Comparison of ENCODE assay signal across 15 cellular contexts in genomic region chr3:15303728-15304127, GRCh38. TPM values are rescaled to one million over a fixed set of nuclear protein-coding genes. Genes with fewer than 3 reads are reported as not detected.
DNase-seq lines count a peak whose midpoint lies in the region; ATAC-seq and TF ChIP-seq lines count a peak whose summit lies in the region.
"Had no signal": no experiment of that assay in that cellular context is flagged by ENCODE, and none has a peak within 500 bp of the region (broad histone marks: within the 10 kb centered on the region; RNA-seq: fewer than 3 reads in every experiment).

No MANE protein-coding gene starts in this region.

- H3K9me3 ChIP-seq in vagina = no peaks in the 10 kb centered on the region
- H3K9me3 ChIP-seq: breast epithelium, tibial artery had no signal

- no peak overlapping the region for H3K27ac ChIP-seq in vagina
- H3K27ac ChIP-seq: breast epithelium, tibial artery had no signal

- TF ChIP-seq POLR2A in vagina (IDR thresholded peaks at IDR 0.05) = no peak

- TF ChIP-seq CTCF in vagina (IDR thresholded peaks at IDR 0.05) = no peak

- no peak for DNase-seq in activated T-cell treated with anti-CD3 and anti-CD28 coated beads, Interleukin-2, amount 50 U/mL, for 72 hours
- no peak for DNase-seq in activated T-cell treated with anti-CD3 and anti-CD28 coated beads, Interleukin-2, amount 50 U/mL, for 48 hours
- no peak for DNase-seq in activated CD4-positive, alpha-beta memory T cell treated with anti-CD3 and anti-CD28 coated beads, Interleukin-2, amount 10 ng/mL, durations not matched to agents 7 days and 5 days
- DNase-seq in left ventricle myocardium superior = peak; percentile 41
- no peak for DNase-seq in iPS-NIHi7 (ENCODE audit: extremely low spot score)
- no peak for DNase-seq in vagina (ENCODE audit: extremely low spot score in 2 of 2)
- DNase-seq in foreskin melanocyte = no peak
- DNase-seq: DND-41, dorsolateral prefrontal cortex, NCI-H1930 had no signal

- H3K4me3 Mint-ChIP-seq in activated T-cell treated with anti-CD3 and anti-CD28 coated beads, Interleukin-2, amount 50 U/mL, for 72 hours = peak overlapping the region; percentile 9 to 70
- H3K4me3 Mint-ChIP-seq in activated CD4-positive, alpha-beta memory T cell treated with anti-CD3 and anti-CD28 coated beads, Interleukin-2, amount 10 ng/mL, durations not matched to agents 7 days and 5 days = peak overlapping the region; percentile 73
- H3K4me3 Mint-ChIP-seq in stimulated activated memory B cell treated with anti-CD40 and anti-IgM and Interleukin-4, amounts not matched to agents 10 μg/mL and 1 μg/mL and 100 μg/mL, for 72 hours = no peak overlapping the region

- peak overlapping the region; percentile 25 for H3K27ac Mint-ChIP-seq in activated T-cell treated with anti-CD3 and anti-CD28 coated beads, Interleukin-2, amount 50 U/mL, for 72 hours
- peak overlapping the region; percentile 89 for H3K27ac Mint-ChIP-seq in activated CD4-positive, alpha-beta memory T cell treated with anti-CD3 and anti-CD28 coated beads, Interleukin-2, amount 10 ng/mL, durations not matched to agents 7 days and 5 days
- peak overlapping the region; percentile 12 for H3K27ac Mint-ChIP-seq in stimulated activated memory B cell treated with anti-CD40 and anti-IgM and Interleukin-4, amounts not matched to agents 10 μg/mL and 1 μg/mL and 100 μg/mL, for 72 hours

- H3K4me3 ChIP-seq in vagina = no peak overlapping the region
- H3K4me3 ChIP-seq: breast epithelium, dorsolateral prefrontal cortex, K562, smooth muscle cell, tibial artery had no signal

- peaks cover 4 to 7% of the 10 kb centered on the region in 2 donors for H3K36me3 Mint-ChIP-seq in activated T-cell treated with anti-CD3 and anti-CD28 coated beads, Interleukin-2, amount 50 U/mL, for 72 hours (ENCODE audit: insufficient read depth in 2 of 2)
- peaks cover 67% of the 10 kb centered on the region for H3K36me3 Mint-ChIP-seq in activated CD4-positive, alpha-beta memory T cell treated with anti-CD3 and anti-CD28 coated beads, Interleukin-2, amount 10 ng/mL, durations not matched to agents 7 days and 5 days (ENCODE audit: low read depth)
- peaks cover 51% of the 10 kb centered on the region for H3K36me3 Mint-ChIP-seq in stimulated activated memory B cell treated with anti-CD40 and anti-IgM and Interleukin-4, amounts not matched to agents 10 μg/mL and 1 μg/mL and 100 μg/mL, for 72 hours

- H3K4me1 ChIP-seq in vagina = peaks cover 55% of the 10 kb centered on the region
- H3K4me1 ChIP-seq: breast epithelium had no signal

- H3K9me3 Mint-ChIP-seq in activated T-cell treated with anti-CD3 and anti-CD28 coated beads, Interleukin-2, amount 50 U/mL, for 72 hours = peaks cover 0 to 2% of the 10 kb centered on the region in 2 donors
- peaks cover 3% of the 10 kb centered on the region for H3K9me3 Mint-ChIP-seq in activated CD4-positive, alpha-beta memory T cell treated with anti-CD3 and anti-CD28 coated beads, Interleukin-2, amount 10 ng/mL, durations not matched to agents 7 days and 5 days
- no peaks in the 10 kb centered on the region for H3K9me3 Mint-ChIP-seq in stimulated activated memory B cell treated with anti-CD40 and anti-IgM and Interleukin-4, amounts not matched to agents 10 μg/mL and 1 μg/mL and 100 μg/mL, for 72 hours

- peaks cover 0 to 11% of the 10 kb centered on the region in 2 donors for H3K36me3 ChIP-seq in vagina
- H3K36me3 ChIP-seq: breast epithelium had no signal

- H3K4me1 Mint-ChIP-seq in activated T-cell treated with anti-CD3 and anti-CD28 coated beads, Interleukin-2, amount 50 U/mL, for 72 hours (ENCODE audit: low read depth) = peaks cover 30% of the 10 kb centered on the region
- H3K4me1 Mint-ChIP-seq in activated CD4-positive, alpha-beta memory T cell treated with anti-CD3 and anti-CD28 coated beads, Interleukin-2, amount 10 ng/mL, durations not matched to agents 7 days and 5 days = peaks cover 74% of the 10 kb centered on the region
- H3K4me1 Mint-ChIP-seq in stimulated activated memory B cell treated with anti-CD40 and anti-IgM and Interleukin-4, amounts not matched to agents 10 μg/mL and 1 μg/mL and 100 μg/mL, for 72 hours = peaks cover 49% of the 10 kb centered on the region

- ATAC-seq in activated T-cell treated with anti-CD3 and anti-CD28 coated beads, Interleukin-2, amount 50 U/mL, for 72 hours (replicated peaks in 1 of 2) = no peak
- peak; percentile 83 for ATAC-seq in left ventricle myocardium superior
- no peak for ATAC-seq in stimulated activated memory B cell treated with anti-CD40 and anti-IgM and Interleukin-4, amounts not matched to agents 10 μg/mL and 1 μg/mL and 100 μg/mL, for 72 hours
- ATAC-seq: K562 had no signal

- no peaks in the 10 kb centered on the region for H3K27me3 Mint-ChIP-seq in activated T-cell treated with anti-CD3 and anti-CD28 coated beads, Interleukin-2, amount 50 U/mL, for 72 hours (ENCODE audit: low read depth)
- H3K27me3 Mint-ChIP-seq in activated CD4-positive, alpha-beta memory T cell treated with anti-CD3 and anti-CD28 coated beads, Interleukin-2, amount 10 ng/mL, durations not matched to agents 7 days and 5 days = no peaks in the 10 kb centered on the region
- H3K27me3 Mint-ChIP-seq in stimulated activated memory B cell treated with anti-CD40 and anti-IgM and Interleukin-4, amounts not matched to agents 10 μg/mL and 1 μg/mL and 100 μg/mL, for 72 hours = no peaks in the 10 kb centered on the region

- POLR2A ChIA-PET in activated CD4-positive, alpha-beta memory T cell treated with anti-CD3 and anti-CD28 coated beads, Interleukin-2, amount 10 ng/mL, durations not matched to agents 7 days and 5 days (lab: Charles Lee) = interaction anchor here (1.6 to 5.2 kb wide), 3 partner anchors 8 to 17 kb away, joined by 5 to 38 read pairs (median 7); no protein-coding TSS in a partner anchor

- intact Hi-C loops in left ventricle myocardium superior (cut with micrococcal nuclease) (no loop called here), vagina (cut with DNase I) (no loop called here)

- H3K27me3 ChIP-seq in vagina = no peaks in the 10 kb centered on the region
- H3K27me3 ChIP-seq: breast epithelium, dorsolateral prefrontal cortex, tibial artery had no signal

- CTCF ChIA-PET in activated CD4-positive, alpha-beta memory T cell treated with anti-CD3 and anti-CD28 coated beads, Interleukin-2, amount 10 ng/mL, durations not matched to agents 7 days and 5 days (lab: Charles Lee) = interaction anchor here (0.6 to 2.9 kb wide), 4 partner anchors 14 to 58 kb away, joined by 3 to 12 read pairs (median 5); partner anchors contain the start of gene SH3BP5

RNA-seq across cellular contexts. Expression of gene SH3BP5, which starts 28.7 kb away (rescaled TPM):
- 10 to 100 TPM in 1 of 2 donors, 1 to 10 TPM in 1; 7.4 to 19.6 TPM for total RNA-seq in activated T-cell treated with anti-CD3 and anti-CD28 coated beads, Interleukin-2, amount 50 U/mL, for 72 hours
- total RNA-seq in activated CD4-positive, alpha-beta memory T cell treated with anti-CD3 and anti-CD28 coated beads, Interleukin-2, amount 10 ng/mL, durations not matched to agents 7 days and 5 days = 10 to 100 TPM; 39.0 to 40.9 TPM
- 9.7 TPM for total RNA-seq in left ventricle myocardium superior
- 78.6 TPM for total RNA-seq in vagina

Comparison
In these comparisons a context has a peak if more than half of its experiments do, and no peak if none do; other contexts are left out.
1. H3K27ac Mint-ChIP-seq: peak in every context shown above with its lines; median percentile 89 in activated CD4-positive, alpha-beta memory T cell treated with anti-CD3 and anti-CD28 coated beads, Interleukin-2, amount 10 ng/mL, durations not matched to agents 7 days and 5 days; 25 in activated T-cell treated with anti-CD3 and anti-CD28 coated beads, Interleukin-2, amount 50 U/mL, for 72 hours; 12 in stimulated activated memory B cell treated with anti-CD40 and anti-IgM and Interleukin-4, amounts not matched to agents 10 μg/mL and 1 μg/mL and 100 μg/mL, for 72 hours.